In the genomic region with DNA sequence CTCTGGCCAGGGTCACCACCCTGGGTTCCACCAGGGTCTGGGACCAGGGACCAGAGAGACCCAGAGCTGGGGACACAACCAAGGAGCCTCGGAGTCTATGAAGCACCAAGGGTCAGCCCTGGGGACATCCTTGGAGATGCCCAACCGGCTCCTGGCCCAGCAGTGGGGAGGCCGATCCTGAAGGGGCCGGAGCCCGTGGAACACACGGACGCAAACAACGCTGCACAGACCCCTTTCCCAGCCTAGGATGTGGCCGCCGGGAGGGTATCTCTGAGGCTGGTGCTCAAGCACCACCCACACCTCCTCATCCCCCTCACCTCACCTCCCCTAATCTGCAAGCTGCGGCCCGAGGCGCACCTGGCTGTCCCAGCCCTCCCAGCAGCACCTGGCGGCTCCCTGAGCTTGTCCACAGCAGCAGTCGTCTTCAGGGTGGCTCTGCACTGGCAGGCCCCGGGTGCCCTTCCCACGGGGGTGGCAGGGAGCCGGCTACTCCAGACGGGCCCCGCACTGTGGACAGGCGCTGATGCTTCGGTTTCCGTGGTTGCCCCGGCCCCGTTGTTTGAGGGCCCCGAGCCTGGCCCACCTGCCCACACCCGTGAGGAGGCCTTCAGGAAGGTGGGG, we compare ENCODE assay signal across 23 cellular contexts.
DNase-seq lines count a peak whose midpoint lies in the region; ATAC-seq and TF ChIP-seq lines count a peak whose summit lies in the region.
"Had no signal": no experiment of that assay in that cellular context is flagged by ENCODE, and none has a peak within 500 bp of the region (broad histone marks: within the 10 kb centered on the region; RNA-seq: fewer than 3 reads in every experiment).

No MANE protein-coding gene starts in this region.

- WGBS in esophagus muscularis mucosa = 88% methylated on average over 18 of the region's 27 CpGs

- H3K4me1 ChIP-seq in esophagus muscularis mucosa = peaks cover 13 to 19% (median 19%) of the 10 kb centered on the region in 4 donors

- TF ChIP-seq CTCF in GM10248 (IDR thresholded peaks at IDR 0.05; ENCODE audit: control extremely low read depth, extremely low read depth, low read depth, missing control alignments) (no peak), esophagus muscularis mucosa (IDR thresholded peaks at IDR 0.05) (no peak)

- no peak for TF ChIP-seq EP300 in esophagus muscularis mucosa (IDR thresholded peaks at IDR 0.05)

- H3K36me3 ChIP-seq in esophagus muscularis mucosa = no peaks in the 10 kb centered on the region
- H3K36me3 ChIP-seq: esophagus squamous epithelium, gastroesophageal sphincter, transverse colon had no signal

- H3K4me3 ChIP-seq in esophagus muscularis mucosa = no peak overlapping the region
- H3K4me3 ChIP-seq: esophagus squamous epithelium, gastroesophageal sphincter, transverse colon had no signal

- CTCF ChIA-PET in GM10248 (lab: Yijun Ruan, JAX) = no interaction called here

- intact Hi-C loops in esophagus muscularis mucosa (cut with DNase I) = no loop called here
- intact Hi-C loops in sciatic nerve (cut with DNase I) = no loop called here

- no peaks in the 10 kb centered on the region for H3K9me3 ChIP-seq in esophagus muscularis mucosa
- H3K9me3 ChIP-seq: esophagus squamous epithelium, gastroesophageal sphincter, transverse colon had no signal

- H3K27me3 ChIP-seq in esophagus muscularis mucosa = peaks cover 0 to 32% (median 0%) of the 10 kb centered on the region in 4 donors
- H3K27me3 ChIP-seq: transverse colon had no signal

- DNase-seq in activated CD4-positive, CD25-positive, alpha-beta regulatory T cell treated with anti-CD3 and anti-CD28 coated beads, Interleukin-2, amount 50 U/mL, for 72 hours = peak; percentile 27
- no peak for DNase-seq in activated CD4-positive, CD25-positive, alpha-beta regulatory T cell (lab: John Stamatoyannopoulos, UW)
- DNase-seq in GM10248 (ENCODE audit: extremely low spot score) (peak; percentile 18), esophagus muscularis mucosa (ENCODE audit: extremely low spot score) (peak; percentile 83), sciatic nerve (ENCODE audit: low spot score) (peak; percentile 47), NCI-H1436 (lab: John Stamatoyannopoulos, UW) (no peak), SIG-M5 treated with dmso at 0.1 percent for 504 hours (lab: John Stamatoyannopoulos, UW; ENCODE audit: unreplicated experiment) (no peak), mucosa of gallbladder (ENCODE audit: low spot score) (no peak)
- DNase-seq: activated CD4-positive, alpha-beta T cell treated with anti-CD3 and anti-CD28 coated beads for 4 hours; activated naive CD4-positive, alpha-beta T cell treated with Interleukin-2 at 50 U/mL for 16 hours; cerebellar nuclear complex; effector CD8-positive, alpha-beta T cell; esophagus squamous epithelium; HFFc6; mesendoderm; NCI-H1092; NCI-H2081 treated with DMSO at 0.1 percent for 48 hours; NCI-H524; stimulated activated naive CD8-positive, alpha-beta T cell treated with anti-CD3 and anti-CD28 coated beads, Interleukin-15, Interleukin-2, amounts not matched to agents 100 U/mL and 50 U/mL, for 24 hours; SW 1271; transverse colon had no signal

- TF ChIP-seq POLR2A in esophagus muscularis mucosa (IDR thresholded peaks at IDR 0.05; ENCODE audit: low read depth) = no peak

- ATAC-seq in sciatic nerve = no peak
- ATAC-seq: gastroesophageal sphincter; naive thymus-derived CD8-positive, alpha-beta T cell; stimulated activated naive CD8-positive, alpha-beta T cell treated with anti-CD3 and anti-CD28 coated beads, Interleukin-15, Interleukin-2, amounts not matched to agents 100 U/mL and 50 U/mL, for 24 hours had no signal

- no peak overlapping the region for H3K27ac ChIP-seq in esophagus muscularis mucosa (replicated peaks in 1 of 4)
- H3K27ac ChIP-seq: esophagus squamous epithelium, gastroesophageal sphincter, transverse colon had no signal

- POLR2A ChIA-PET in GM10248 (lab: Yijun Ruan, JAX) = no interaction called here

Comparison
In these comparisons a context has a peak if more than half of its experiments do, and no peak if none do; other contexts are left out.
1. DNase-seq: peak in activated CD4-positive, CD25-positive, alpha-beta regulatory T cell treated with anti-CD3 and anti-CD28 coated beads, Interleukin-2, amount 50 U/mL, for 72 hours (single experiment), GM10248 (single experiment), esophagus muscularis mucosa (single experiment) and sciatic nerve (single experiment); none in activated CD4-positive, CD25-positive, alpha-beta regulatory T cell (0 of 4), NCI-H1436 (single experiment), SIG-M5 treated with dmso at 0.1 percent for 504 hours (single experiment) and mucosa of gallbladder (single experiment).